Comparison of ENCODE assay signal across 18 cellular contexts in the genomic region with DNA sequence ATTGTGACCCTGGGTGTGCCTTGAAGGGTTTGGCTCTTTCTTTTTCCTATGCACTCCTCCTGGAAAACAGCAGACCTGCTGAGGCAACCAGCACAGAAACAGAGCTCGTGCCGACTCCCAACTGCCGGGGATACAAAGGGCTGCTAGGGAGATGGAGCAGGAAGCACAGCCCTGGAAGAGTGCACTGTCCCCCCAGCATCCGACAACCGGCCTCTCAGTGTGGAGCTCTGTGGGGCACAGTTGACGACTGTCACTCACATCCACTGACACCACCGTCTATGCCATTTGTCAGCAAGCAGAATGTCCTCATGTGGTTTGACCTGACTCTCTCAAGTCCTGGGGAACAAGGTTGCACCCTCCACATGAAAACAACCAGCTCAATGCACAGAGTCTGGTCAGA.
"Had no signal": no experiment of that assay in that cellular context is flagged by ENCODE, and none has a peak within 500 bp of the region (broad histone marks: within the 10 kb centered on the region; RNA-seq: fewer than 3 reads in every experiment).

No MANE protein-coding gene starts in this region.

- H3K27ac ChIP-seq: foreskin keratinocyte, ovary, upper lobe of left lung had no signal

- H3K4me1 Mint-ChIP-seq: immature natural killer cell had no signal

- H3K36me3 ChIP-seq: ovary, upper lobe of left lung, uterus had no signal

- DNase-seq: dermis blood vessel endothelial cell; erythroblast; foreskin keratinocyte; immature natural killer cell; left ventricle myocardium superior; mesendoderm; naive thymus-derived CD4-positive, alpha-beta T cell; nucleus accumbens; ovary; right cardiac atrium; stimulated activated CD4-positive, alpha-beta T cell treated with anti-CD3 and anti-CD28 coated beads, Interleukin-2, amount 100 ng/mL, for 48 hours; stimulated activated naive CD4-positive, alpha-beta T cell treated with Interleukin-2 at 50 U/mL for 16 hours; upper lobe of left lung; uterus had no signal

- H3K9me3 Mint-ChIP-seq: immature natural killer cell; naive thymus-derived CD4-positive, alpha-beta T cell had no signal

- H3K27me3 ChIP-seq: ovary, upper lobe of left lung, uterus had no signal

- H3K4me2 ChIP-seq: smooth muscle cell had no signal

- H3K9me3 ChIP-seq: ovary, upper lobe of left lung, uterus had no signal

- H3K36me3 Mint-ChIP-seq: immature natural killer cell; naive thymus-derived CD4-positive, alpha-beta T cell had no signal

- H3K4me3 ChIP-seq: lung, ovary, smooth muscle cell, upper lobe of left lung, uterus had no signal

- H3K27ac Mint-ChIP-seq: immature natural killer cell; naive thymus-derived CD4-positive, alpha-beta T cell had no signal

- H3K4me3 Mint-ChIP-seq: immature natural killer cell; naive thymus-derived CD4-positive, alpha-beta T cell had no signal

- FAIRE-seq: colon, endothelial cell of umbilical vein had no signal
